In genomic region chr20:61896058-61896961, GRCh38 we compare ENCODE assay signal across 9 cellular contexts.
DNase-seq lines count a peak whose midpoint lies in the region; ATAC-seq and TF ChIP-seq lines count a peak whose summit lies in the region.
"Had no signal": no experiment of that assay in that cellular context is flagged by ENCODE, and none has a peak within 500 bp of the region (broad histone marks: within the 10 kb centered on the region; RNA-seq: fewer than 3 reads in every experiment).

No MANE protein-coding gene starts in this region.

- H3K4me1 ChIP-seq in Caco-2 (no peaks in the 10 kb centered on the region), HEK293 (ENCODE audit: control insufficient read depth, insufficient read depth, low read length) (no peaks in the 10 kb centered on the region), stomach (no peaks in the 10 kb centered on the region)

- no peaks in the 10 kb centered on the region for H3K4me1 Mint-ChIP-seq in Caco-2 (ENCODE audit: low read depth, unreplicated experiment)
- H3K4me1 Mint-ChIP-seq: memory B cell had no signal

- 22 to 29% (median 27%) methylated on average over 14 to 28 of the region's 28 CpGs for WGBS in stomach, 5 donors

- peak; percentile 98 for TF ChIP-seq CTCF in Caco-2 (IDR thresholded peaks at IDR 0.05; ENCODE audit: insufficient read depth in 1 of 2, low read depth in 1 of 2, low read length in 1 of 2, severe bottlenecking in 1 of 2, unreplicated experiment in 1 of 2)
- TF ChIP-seq CTCF in HEK293 (tag by site-specific recombination; IDR thresholded peaks at IDR 0.05): peak; percentile 89
- TF ChIP-seq CTCF in kidney epithelial cell (IDR thresholded peaks at IDR 0.05; ENCODE audit: insufficient read depth, low read length, poor library complexity, severe bottlenecking): peak; percentile 82
- TF ChIP-seq CTCF in stomach (IDR thresholded peaks at IDR 0.05): peak in 4 of 7 experiments; percentile 28 to 56 (median 48)

- in situ Hi-C loops in T47D (cut with HindIII; ENCODE audit: low pct_unique_long_range_greater_than_20kb, low sequenced_read_pairs): no loop called here

- H3K4me3 Mint-ChIP-seq in Caco-2 (ENCODE audit: unreplicated experiment): no peak overlapping the region
- H3K4me3 Mint-ChIP-seq: memory B cell had no signal

- no peaks in the 10 kb centered on the region for H3K9me3 ChIP-seq in Caco-2
- no peaks in the 10 kb centered on the region for H3K9me3 ChIP-seq in HEK293 (ENCODE audit: control insufficient read depth, insufficient read depth, low read depth, low read length)
- peaks cover 0 to 8% (median 5%) of the 10 kb centered on the region in 4 donors for H3K9me3 ChIP-seq in stomach

- H3K27ac ChIP-seq in HEK293 (ENCODE audit: extremely low read depth, low read depth, low read length) (no peak overlapping the region), stomach (no peak overlapping the region)

- peaks cover 12% of the 10 kb centered on the region for H3K27me3 ChIP-seq in Caco-2 (replicated peaks; ENCODE audit: control insufficient read depth, insufficient read depth, low read length)
- H3K27me3 ChIP-seq in kidney epithelial cell (ENCODE audit: control insufficient read depth, insufficient read depth, low read length): peaks cover 4% of the 10 kb centered on the region
- peaks cover 0 to 71% (median 16%) of the 10 kb centered on the region in 3 donors for H3K27me3 ChIP-seq in stomach

- H3K27me3 Mint-ChIP-seq in Caco-2 (ENCODE audit: insufficient read depth, unreplicated experiment): peaks cover 42% of the 10 kb centered on the region

- DNase-seq in Caco-2: peak in 1 of 2 experiments; percentile 81
- peak; percentile 60 for DNase-seq in OCI-M1 (lab: John Stamatoyannopoulos, UW)
- peak; percentile 68 to 86 for DNase-seq in T47D (ENCODE audit: low read depth in 1 of 2, low spot score in 1 of 2)
- DNase-seq in kidney epithelial cell (ENCODE audit: low read depth): no peak
- peak; percentile 33 for DNase-seq in stomach

- BruUV-seq in Caco-2 (replicated peaks; lab: Mats Ljungman, UMichigan): no TSS peak

- TF ChIP-seq EP300 in stomach (IDR thresholded peaks at IDR 0.05): no peak

- ATAC-seq in HG03565 (IDR thresholded peaks at IDR 0.05; ENCODE audit: unreplicated experiment): no peak
- ATAC-seq in GM21717 (IDR thresholded peaks at IDR 0.05; ENCODE audit: unreplicated experiment): no peak

- no peak overlapping the region for H3K27ac Mint-ChIP-seq in Caco-2 (ENCODE audit: unreplicated experiment)
- H3K27ac Mint-ChIP-seq: memory B cell had no signal

- no peaks in the 10 kb centered on the region for H3K36me3 Mint-ChIP-seq in Caco-2 (ENCODE audit: insufficient read depth, unreplicated experiment)
- H3K36me3 Mint-ChIP-seq: memory B cell had no signal

- CTCF ChIA-PET in Caco-2 (lab: Charles Lee) (interaction anchor here (0.5 to 1.7 kb wide), 13 partner anchors 9 to 342 kb away, joined by 3 to 14 read pairs (median 4); no protein-coding TSS in a partner anchor), HEK293 (lab: Yijun Ruan, JAX) (interaction anchor here (0.6 to 1.7 kb wide), 22 partner anchors 9 to 1953 kb away, joined by 3 to 8 read pairs (median 3); no protein-coding TSS in a partner anchor)

- H3K36me3 ChIP-seq in Caco-2 (ENCODE audit: control insufficient read depth, insufficient read depth, low read length) (no peaks in the 10 kb centered on the region), HEK293 (ENCODE audit: control insufficient read depth in 2 of 2, insufficient read depth in 1 of 2, low read length in 2 of 2) (no peaks in the 10 kb centered on the region), kidney epithelial cell (ENCODE audit: control insufficient read depth, insufficient read depth, low read length) (no peaks in the 10 kb centered on the region), stomach (no peaks in the 10 kb centered on the region)

- H3K4me3 ChIP-seq in Caco-2 (ENCODE audit: low read depth, low read length) (no peak overlapping the region), HEK293 (ENCODE audit: low read depth, low read length) (no peak overlapping the region), kidney epithelial cell (ENCODE audit: low read depth, low read length) (no peak overlapping the region), stomach (no peak overlapping the region)

- no peaks in the 10 kb centered on the region for H3K9me3 Mint-ChIP-seq in Caco-2 (ENCODE audit: unreplicated experiment)
- H3K9me3 Mint-ChIP-seq: memory B cell had no signal

- POLR2A ChIA-PET in Caco-2 (lab: Charles Lee) (no interaction called here), HEK293 (lab: Yijun Ruan, JAX) (interaction anchor here (0.9 kb wide), 1 partner anchor 10 kb away, joined by 3 read pairs; no protein-coding TSS in a partner anchor)

- no peak for TF ChIP-seq POLR2A in stomach (IDR thresholded peaks at IDR 0.05)

- intact Hi-C loops in Caco-2 (cut with micrococcal nuclease; ENCODE audit: unreplicated experiment) (loop anchor here (10.0 kb wide), 1 partner anchor 1682 kb away; no protein-coding TSS in a partner anchor), stomach (cut with DNase I; ENCODE audit: low total_unique reads) (no loop called here)

TF ChIP-seq in HEK293, 187 proteins besides CTCF, POLR2A, EP300 and RAD21:
- TF ChIP-seq ZNF391 (tag by site-specific recombination; IDR thresholded peaks at IDR 0.05; ENCODE audit: borderline replicate concordance, low read depth) (peak; percentile 42; the same call in 1 of the 2 replicates), PATZ1 (tag by site-specific recombination; IDR thresholded peaks at IDR 0.05) (peak; percentile 57), GLIS2 (tag by site-specific recombination; IDR thresholded peaks at IDR 0.05) (peak; percentile 61), GLIS1 (tag by site-specific recombination; IDR thresholded peaks at IDR 0.05) (peak; percentile 44), PBX3 (CRISPR knock-in tag; IDR thresholded peaks at IDR 0.05) (peak; percentile 61; the same call in 1 of the 2 replicates), ZNF121 (tag by site-specific recombination; IDR thresholded peaks at IDR 0.05) (no peak), ZBTB17 (tag by site-specific recombination; IDR thresholded peaks at IDR 0.05) (no peak), ZNF654 (tag by site-specific recombination; IDR thresholded peaks at IDR 0.05; ENCODE audit: low read depth) (peak; percentile 73), ZIC2 (tag by site-specific recombination; IDR thresholded peaks at IDR 0.05) (peak; percentile 69)
